Comparison of ENCODE assay signal across 1 cellular context in the genomic region with DNA sequence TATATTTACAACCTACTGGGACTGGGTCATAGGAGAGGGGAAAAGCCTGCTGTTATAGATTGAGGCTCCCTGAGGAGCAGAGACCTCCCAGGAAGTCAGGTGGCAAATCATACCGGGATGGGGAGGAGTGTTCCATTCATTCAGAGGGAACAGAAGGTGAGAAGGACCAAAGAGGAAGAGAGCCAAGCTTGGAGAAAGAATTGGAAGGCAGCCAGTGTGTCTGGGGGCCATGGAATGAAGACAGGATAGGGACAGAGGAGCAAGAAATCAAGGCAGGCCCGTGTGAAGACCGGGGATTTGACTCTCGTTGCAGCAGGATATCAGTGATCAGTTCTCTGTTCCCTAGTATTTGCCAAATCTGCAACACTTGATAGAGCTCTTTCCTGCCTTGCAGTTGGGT.
A peak's percentile ranks its signal among the peaks of the same experiment; 100 is the strongest.
TF ChIP-seq lines count a peak whose summit lies in the region.

No MANE protein-coding gene starts in this region.

TF ChIP-seq in HEK293, 187 proteins besides CTCF, POLR2A, EP300 and RAD21 (continued from another document):
- no peak for TF ChIP-seq ZNF274 (IDR thresholded peaks at IDR 0.05; ENCODE audit: low read length)
- TF ChIP-seq ZNF274 (tag by site-specific recombination; IDR thresholded peaks at IDR 0.05; ENCODE audit: borderline replicate concordance), result no peak
- no peak for TF ChIP-seq ZSCAN5A (tag by site-specific recombination; IDR thresholded peaks at IDR 0.05)
- no peak for TF ChIP-seq TCF7L2 (IDR thresholded peaks at IDR 0.05; ENCODE audit: borderline replicate concordance, low read depth, low read length)
- TF ChIP-seq KLF7 (tag by site-specific recombination; IDR thresholded peaks at IDR 0.05; ENCODE audit: borderline replicate concordance), result no peak
- no peak for TF ChIP-seq PRDM4 (tag by site-specific recombination; IDR thresholded peaks at IDR 0.05)
- TF ChIP-seq, protein P1, sequence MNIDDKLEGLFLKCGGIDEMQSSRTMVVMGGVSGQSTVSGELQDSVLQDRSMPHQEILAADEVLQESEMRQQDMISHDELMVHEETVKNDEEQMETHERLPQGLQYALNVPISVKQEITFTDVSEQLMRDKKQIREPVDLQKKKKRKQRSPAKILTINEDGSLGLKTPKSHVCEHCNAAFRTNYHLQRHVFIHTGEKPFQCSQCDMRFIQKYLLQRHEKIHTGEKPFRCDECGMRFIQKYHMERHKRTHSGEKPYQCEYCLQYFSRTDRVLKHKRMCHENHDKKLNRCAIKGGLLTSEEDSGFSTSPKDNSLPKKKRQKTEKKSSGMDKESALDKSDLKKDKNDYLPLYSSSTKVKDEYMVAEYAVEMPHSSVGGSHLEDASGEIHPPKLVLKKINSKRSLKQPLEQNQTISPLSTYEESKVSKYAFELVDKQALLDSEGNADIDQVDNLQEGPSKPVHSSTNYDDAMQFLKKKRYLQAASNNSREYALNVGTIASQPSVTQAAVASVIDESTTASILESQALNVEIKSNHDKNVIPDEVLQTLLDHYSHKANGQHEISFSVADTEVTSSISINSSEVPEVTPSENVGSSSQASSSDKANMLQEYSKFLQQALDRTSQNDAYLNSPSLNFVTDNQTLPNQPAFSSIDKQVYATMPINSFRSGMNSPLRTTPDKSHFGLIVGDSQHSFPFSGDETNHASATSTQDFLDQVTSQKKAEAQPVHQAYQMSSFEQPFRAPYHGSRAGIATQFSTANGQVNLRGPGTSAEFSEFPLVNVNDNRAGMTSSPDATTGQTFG (tag by site-specific recombination; IDR thresholded peaks at IDR 0.05; ENCODE audit: borderline replicate concordance), result no peak
- TF ChIP-seq ZNF626 (tag by site-specific recombination; IDR thresholded peaks at IDR 0.05), result no peak
- TF ChIP-seq IKZF3 (tag by site-specific recombination; IDR thresholded peaks at IDR 0.05), result 0 out of 2 replicates have a peak, but pooled peaks have one; percentile 13
- 0 out of 2 replicates have a peak, but pooled peaks have one; percentile 46 for TF ChIP-seq ZNF561 (tag by site-specific recombination; IDR thresholded peaks at IDR 0.05; ENCODE audit: borderline replicate concordance)
